In genomic region chr3:8603115-8603710, GRCh38 we compare ENCODE assay signal across 36 cellular contexts. TPM values are rescaled to one million over a fixed set of nuclear protein-coding genes. Genes with fewer than 3 reads are reported as not detected.
DNase-seq lines count a peak whose midpoint lies in the region; ATAC-seq and TF ChIP-seq lines count a peak whose summit lies in the region.
"Had no signal": no experiment of that assay in that cellular context is flagged by ENCODE, and none has a peak within 500 bp of the region (broad histone marks: within the 10 kb centered on the region; RNA-seq: fewer than 3 reads in every experiment).

No MANE protein-coding gene starts in this region.

- TF ChIP-seq CTCF in coronary artery (IDR thresholded peaks at IDR 0.05) (no peak), left ventricle myocardium inferior (IDR thresholded peaks at IDR 0.05; ENCODE audit: borderline replicate concordance) (no peak), stomach (IDR thresholded peaks at IDR 0.05) (no peak)

- WGBS in stomach, 5 donors: 47 to 64% (median 52%) methylated on average over 9 of the region's 9 CpGs

- DNase-seq in DMS 273 (lab: John Stamatoyannopoulos, UW; ENCODE audit: unreplicated experiment): peak; percentile 65
- no peak for DNase-seq in DMS 273 treated with DMSO at 0.1 percent for 48 hours (lab: John Stamatoyannopoulos, UW)
- peak; percentile 70 for DNase-seq in coronary artery (ENCODE audit: low spot score)
- DNase-seq in left ventricle myocardium inferior: peak; percentile 51
- DNase-seq in stomach: peak; percentile 47
- no peak for DNase-seq in NCI-H82 treated with DMSO at 0.1 percent for 48 hours (lab: John Stamatoyannopoulos, UW; ENCODE audit: unreplicated experiment)
- DNase-seq: activated CD4-positive, alpha-beta T cell treated with anti-CD3 and anti-CD28 coated beads for 48 hours; amygdala; COR-L47; effector memory CD8-positive, alpha-beta T cell; erythroblast; heart right ventricle; NCI-H1105 treated with DMSO at 0.1 percent for 48 hours; NCI-H1930; NCI-H226; NCI-H69; occipital lobe; RPMI8226; substantia nigra; T-cell; upper lobe of left lung; WERI-Rb-1 had no signal

- TF ChIP-seq EP300 in stomach (IDR thresholded peaks at IDR 0.05): no peak

- no peaks in the 10 kb centered on the region for H3K36me3 ChIP-seq in left ventricle myocardium inferior
- H3K36me3 ChIP-seq in stomach: no peaks in the 10 kb centered on the region
- H3K36me3 ChIP-seq: heart right ventricle, upper lobe of left lung, WERI-Rb-1 had no signal

- H3K4me1 ChIP-seq in left ventricle myocardium inferior (peaks cover 30% of the 10 kb centered on the region), stomach (peaks cover 0 to 21% (median 11%) of the 10 kb centered on the region in 4 donors)
- H3K4me1 ChIP-seq: foreskin keratinocyte had no signal

- peak overlapping the region in 1 of 2 donors; percentile 35 for H3K27ac ChIP-seq in coronary artery
- H3K27ac ChIP-seq in left ventricle myocardium inferior (replicated peaks): peak overlapping the region; percentile 44
- H3K27ac ChIP-seq in stomach: no peak overlapping the region
- H3K27ac ChIP-seq: 22Rv1, C4-2B, foreskin keratinocyte, heart right ventricle, upper lobe of left lung, WERI-Rb-1 had no signal

- no peak for TF ChIP-seq POLR2A in stomach (IDR thresholded peaks at IDR 0.05)

- H3K27me3 ChIP-seq in left ventricle myocardium inferior (ENCODE audit: low read depth) (no peaks in the 10 kb centered on the region), stomach (no peaks in the 10 kb centered on the region)
- H3K27me3 ChIP-seq: heart right ventricle, upper lobe of left lung had no signal

- intact Hi-C loops in left ventricle myocardium inferior (cut with micrococcal nuclease) (no loop called here), stomach (cut with DNase I; ENCODE audit: low total_unique reads) (loop anchor here (10.0 kb wide), 1 partner anchor 168 kb away; no protein-coding TSS in a partner anchor)

- H3K4me3 ChIP-seq in coronary artery: no peak overlapping the region
- H3K4me3 ChIP-seq in left ventricle myocardium inferior: no peak overlapping the region
- H3K4me3 ChIP-seq in stomach: no peak overlapping the region
- H3K4me3 ChIP-seq: GM23338, heart right ventricle, lung, upper lobe of left lung had no signal

- H3K9me3 ChIP-seq in left ventricle myocardium inferior (replicated peaks) (no peaks in the 10 kb centered on the region), stomach (no peaks in the 10 kb centered on the region)
- H3K9me3 ChIP-seq: heart right ventricle, upper lobe of left lung had no signal

- no peak for ATAC-seq in GM21737 (IDR thresholded peaks at IDR 0.05; ENCODE audit: unreplicated experiment)
- ATAC-seq in GM19324 (IDR thresholded peaks at IDR 0.05; ENCODE audit: low FRiP score, unreplicated experiment): no peak
- ATAC-seq: activated naive CD4-positive, alpha-beta T cell treated with anti-CD3 and anti-CD28 coated beads, Interleukin-2, amount 50 U/mL, for 72 hours; effector memory CD8-positive, alpha-beta T cell; foreskin keratinocyte; GM23338; natural killer cell treated with Interleukin-12 subunit alpha and Interleukin-12 subunit beta and Interleukin-15 and Interleukin-18, amount 100 ng/mL, for 72 hours; stimulated activated effector memory CD8-positive, alpha-beta T cell treated with anti-CD3 and anti-CD28 coated beads, Interleukin-12 subunit alpha, Interleukin-12 subunit beta, amount 100 ng/mL, for 72 hours; T-cell had no signal

RNA-seq across cellular contexts. Expression of gene SSUH2, which starts 41.4 kb away (rescaled TPM):
- total RNA-seq in left ventricle myocardium inferior (1.1 TPM), stomach (1 to 10 TPM in 2 of 5 donors, under 1 TPM in 1, not detected in 2; 0.43 to 1.8 (median 1.4) TPM)
- 1 to 10 TPM in 1 of 3 donors, under 1 TPM in 2; 0.35 to 6.3 (median 0.56) TPM for polyA plus RNA-seq in stomach
- total RNA-seq: G401; kidney epithelial cell; natural killer cell treated with Interleukin-12 subunit alpha and Interleukin-12 subunit beta and Interleukin-15 and Interleukin-18, amount 100 ng/mL, for 72 hours; pulmonary artery endothelial cell had no signal
- polyA plus RNA-seq: IgD-negative memory B cell had no signal

Comparison
In these comparisons a context has a peak if more than half of its experiments do, and no peak if none do; other contexts are left out.
1. DNase-seq: peak in DMS 273 (single experiment), coronary artery (single experiment), left ventricle myocardium inferior (single experiment) and stomach (single experiment); none in DMS 273 treated with DMSO at 0.1 percent for 48 hours (single experiment) and NCI-H82 treated with DMSO at 0.1 percent for 48 hours (single experiment).